ENCODE assay signal across 22 cellular contexts in the genomic region with DNA sequence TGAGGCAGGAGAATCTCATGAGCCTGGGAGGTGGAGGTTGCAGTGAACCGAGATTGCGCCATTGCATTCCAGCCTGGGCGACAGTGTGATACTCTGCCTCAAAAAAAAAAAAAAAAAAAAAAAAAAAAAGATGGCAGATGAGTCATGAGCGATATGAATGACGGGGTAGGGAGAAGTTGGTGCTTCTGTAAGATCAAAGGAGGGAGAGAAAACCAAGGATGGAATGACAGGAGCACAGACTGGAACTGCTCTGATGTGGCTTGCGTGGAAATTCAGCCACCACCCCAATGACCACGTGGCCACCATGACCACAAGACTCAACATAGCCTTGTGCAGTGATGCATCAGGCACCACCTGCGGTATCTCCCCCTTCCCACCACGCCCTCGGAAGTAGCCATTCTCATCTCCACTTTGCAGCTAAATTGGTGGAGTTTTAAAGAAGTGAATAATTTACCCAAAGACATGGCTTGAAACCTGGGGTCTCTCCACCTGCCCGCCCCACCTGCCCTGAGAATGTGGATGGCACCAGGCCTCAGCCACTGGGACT.
DNase-seq lines count a peak whose midpoint lies in the region; ATAC-seq and TF ChIP-seq lines count a peak whose summit lies in the region.
"Had no signal": no experiment of that assay in that cellular context is flagged by ENCODE, and none has a peak within 500 bp of the region (broad histone marks: within the 10 kb centered on the region; RNA-seq: fewer than 3 reads in every experiment).

No MANE protein-coding gene starts in this region.

- TF ChIP-seq CTCF in progenitor cell of endocrine pancreas (IDR thresholded peaks at IDR 0.05; ENCODE audit: unreplicated experiment) = no peak

- peak; percentile 26 for DNase-seq in EL
- peak; percentile 23 for DNase-seq in MV-4-11 (lab: John Stamatoyannopoulos, UW)
- peak; percentile 21 for DNase-seq in ecto neural progenitor cell (ENCODE audit: low spot score)
- no peak for DNase-seq in progenitor cell of endocrine pancreas (ENCODE audit: low spot score, unreplicated experiment)
- DNase-seq in T-helper 17 cell = no peak
- no peak for DNase-seq in Kasumi-1 (lab: John Stamatoyannopoulos, UW)
- no peak for DNase-seq in AML-193 (lab: John Stamatoyannopoulos, UW)
- DNase-seq: activated naive CD8-positive, alpha-beta T cell treated with anti-CD3 and anti-CD28 coated beads for 36 hours; GOT3; left ventricle myocardium inferior; NCI-H1105 treated with DMSO at 0.1 percent for 48 hours; NCI-H2081; NCI-H510A; NK-92 treated with Interleukin-12 subunit alpha and Interleukin-12 subunit beta, amount 100 ng/mL, for 24 hours; stimulated activated CD4-positive, alpha-beta T cell treated with anti-CD3 and anti-CD28 coated beads, Interleukin-2, amount 100 ng/mL, for 48 hours had no signal

- peaks cover 2% of the 10 kb centered on the region for H3K36me3 Mint-ChIP-seq in progenitor cell of endocrine pancreas (ENCODE audit: insufficient read depth)
- H3K36me3 Mint-ChIP-seq in T-helper 17 cell (ENCODE audit: low read depth) = no peaks in the 10 kb centered on the region
- H3K36me3 Mint-ChIP-seq: activated naive CD8-positive, alpha-beta T cell treated with anti-CD3 and anti-CD28 coated beads for 36 hours; brain; neural progenitor cell had no signal

- H3K4me1 Mint-ChIP-seq in progenitor cell of endocrine pancreas (ENCODE audit: low read depth) = peaks cover 7% of the 10 kb centered on the region
- no peaks in the 10 kb centered on the region for H3K4me1 Mint-ChIP-seq in T-helper 17 cell
- H3K4me1 Mint-ChIP-seq: activated naive CD8-positive, alpha-beta T cell treated with anti-CD3 and anti-CD28 coated beads for 36 hours; B cell had no signal

- no peak overlapping the region for H3K4me3 Mint-ChIP-seq in progenitor cell of endocrine pancreas (ENCODE audit: low read depth)
- H3K4me3 Mint-ChIP-seq in T-helper 17 cell = no peak overlapping the region
- H3K4me3 Mint-ChIP-seq: activated naive CD8-positive, alpha-beta T cell treated with anti-CD3 and anti-CD28 coated beads for 36 hours; B cell; brain; neural progenitor cell; stimulated activated naive CD8-positive, alpha-beta T cell treated with anti-CD3 and anti-CD28 coated beads, Interleukin-15, Interleukin-2, amounts not matched to agents 100 ng/mL and 50 ng/mL, for 24 hours had no signal

- peaks cover 28% of the 10 kb centered on the region for H3K27me3 Mint-ChIP-seq in progenitor cell of endocrine pancreas
- H3K27me3 Mint-ChIP-seq in T-helper 17 cell = peaks cover 42% of the 10 kb centered on the region

- ATAC-seq in T-helper 17 cell = no peak
- ATAC-seq: activated CD4-positive, CD25-positive, alpha-beta regulatory T cell treated with anti-CD3 and anti-CD28 coated beads, Interleukin-2, amount 50 U/mL, for 24 hours; SK-N-SH treated with all-trans-retinoic acid at 6 μM for 48 hours had no signal

- H3K27ac Mint-ChIP-seq in progenitor cell of endocrine pancreas = peak overlapping the region; percentile 45
- no peak overlapping the region for H3K27ac Mint-ChIP-seq in T-helper 17 cell
- H3K27ac Mint-ChIP-seq: activated naive CD8-positive, alpha-beta T cell treated with anti-CD3 and anti-CD28 coated beads for 36 hours; B cell; brain; neural progenitor cell; stimulated activated naive CD8-positive, alpha-beta T cell treated with anti-CD3 and anti-CD28 coated beads, Interleukin-15, Interleukin-2, amounts not matched to agents 100 ng/mL and 50 ng/mL, for 24 hours had no signal

- H3K9me3 Mint-ChIP-seq in progenitor cell of endocrine pancreas (ENCODE audit: low read depth) = peaks cover 6% of the 10 kb centered on the region
- H3K9me3 Mint-ChIP-seq: stimulated activated naive CD8-positive, alpha-beta T cell treated with anti-CD3 and anti-CD28 coated beads, Interleukin-15, Interleukin-2, amounts not matched to agents 100 ng/mL and 50 ng/mL, for 24 hours had no signal

- H3K9me3 ChIP-seq in T-helper 17 cell (ENCODE audit: control insufficient read depth, low read length, poor library complexity, severe bottlenecking) = no peaks in the 10 kb centered on the region
- H3K9me3 ChIP-seq: Caco-2 had no signal

Comparison
In these comparisons a context has a peak if more than half of its experiments do, and no peak if none do; other contexts are left out.
1. DNase-seq: peak in EL (single experiment), MV-4-11 (single experiment) and ecto neural progenitor cell (single experiment); none in progenitor cell of endocrine pancreas (single experiment), T-helper 17 cell (0 of 3), Kasumi-1 (0 of 2) and AML-193 (0 of 2).